16 cellular contexts compared by ENCODE assay signal in the genomic region with DNA sequence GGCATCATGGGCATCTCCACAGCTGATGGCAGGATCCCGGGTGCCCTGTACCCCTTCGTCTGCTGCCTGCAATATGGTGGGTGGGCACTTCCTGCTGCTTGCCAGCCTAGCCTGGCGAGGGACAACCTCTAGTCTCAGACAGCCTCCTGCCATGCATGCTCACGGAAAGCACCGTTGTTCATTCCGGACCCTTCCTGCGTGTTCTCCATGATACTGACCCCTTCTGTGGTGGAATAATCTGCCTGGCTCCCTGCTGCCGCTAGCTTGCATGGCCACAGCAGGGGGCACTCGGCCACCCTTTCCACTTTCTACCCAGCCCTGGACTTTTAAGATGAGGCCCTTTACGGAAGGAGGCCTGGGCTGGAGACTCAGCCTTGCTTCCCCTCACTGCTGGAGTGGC. TPM values are rescaled to one million over a fixed set of nuclear protein-coding genes. Genes with fewer than 3 reads are reported as not detected.
DNase-seq lines count a peak whose midpoint lies in the region; ATAC-seq, FAIRE-seq and TF ChIP-seq lines count a peak whose summit lies in the region.
"Had no signal": no experiment of that assay in that cellular context is flagged by ENCODE, and none has a peak within 500 bp of the region (broad histone marks: within the 10 kb centered on the region; RNA-seq: fewer than 3 reads in every experiment).

No MANE protein-coding gene starts in this region.

- no peak overlapping the region for H2AFZ ChIP-seq in HepG2 (ENCODE audit: low read length)
- no peak overlapping the region for H2AFZ ChIP-seq in osteoblast (ENCODE audit: low read length)
- no peak overlapping the region for H2AFZ ChIP-seq in H9 (ENCODE audit: low read length)
- no peak overlapping the region for H2AFZ ChIP-seq in Karpas-422 (ENCODE audit: low read length)

- no peak overlapping the region for H3T11ph ChIP-seq in H9 (ENCODE audit: low read length)

- H2BK20ac ChIP-seq in H9 (ENCODE audit: low read depth, low read length, poor library complexity, severe bottlenecking) = no peak overlapping the region

- no peaks in the 10 kb centered on the region for H4K20me1 ChIP-seq in HepG2 (ENCODE audit: insufficient read depth, low read length)
- H4K20me1 ChIP-seq in osteoblast (ENCODE audit: insufficient read depth, low read length) = no peaks in the 10 kb centered on the region
- no peaks in the 10 kb centered on the region for H4K20me1 ChIP-seq in H9 (ENCODE audit: control insufficient read depth, insufficient read depth, insufficient read length)
- H4K20me1 ChIP-seq in Karpas-422 (ENCODE audit: insufficient read depth, low read depth, low read length) = no peaks in the 10 kb centered on the region
- H4K20me1 ChIP-seq: BLaER1 treated with 17β-estradiol and CSF1 and Interleukin-3, amounts not matched to agents 10 nM and 100 nM had no signal

- TF ChIP-seq RAD21 in HepG2 (CRISPR knock-in tag; IDR thresholded peaks at IDR 0.05) = no peak

- TF ChIP-seq CTCF in HepG2 (CRISPR knock-in tag; IDR thresholded peaks at IDR 0.05) = no peak
- TF ChIP-seq CTCF in right lobe of liver (IDR thresholded peaks at IDR 0.05) = no peak
- TF ChIP-seq CTCF in endodermal cell (conservative IDR thresholded peaks at IDR 0.05) = no peak
- TF ChIP-seq CTCF in osteoblast (IDR thresholded peaks at IDR 0.05; ENCODE audit: extremely low read depth, low read depth, low read length) = no peak
- no peak for TF ChIP-seq CTCF in H9 (conservative IDR thresholded peaks at IDR 0.05)

- no peak overlapping the region for H2BK120ac ChIP-seq in H9 (ENCODE audit: low read depth, low read length, poor library complexity, severe bottlenecking)

- H3K27ac Mint-ChIP-seq in endodermal cell (no peak overlapping the region), H9 (no peak overlapping the region)

- no peak overlapping the region for H3K23ac ChIP-seq in H9 (ENCODE audit: insufficient read length, low read depth, low read length)

- H3K9me3 ChIP-seq in HepG2 (ENCODE audit: low read length) (no peaks in the 10 kb centered on the region), right lobe of liver (no peaks in the 10 kb centered on the region), endodermal cell (ENCODE audit: control insufficient read depth, low read length) (no peaks in the 10 kb centered on the region), osteoblast (ENCODE audit: low read depth, low read length) (no peaks in the 10 kb centered on the region), H9 (ENCODE audit: control insufficient read depth, low read depth, low read length) (no peaks in the 10 kb centered on the region), Karpas-422 (ENCODE audit: low read length) (no peaks in the 10 kb centered on the region)
- H3K9me3 ChIP-seq: BLaER1 treated with 17β-estradiol and CSF1 and Interleukin-3, amounts not matched to agents 10 nM and 100 nM had no signal

- H2AK5ac ChIP-seq in H9 (ENCODE audit: insufficient read length, low read length) = no peak overlapping the region

- H3K4me2 ChIP-seq in HepG2 (ENCODE audit: low read depth, low read length) = no peak overlapping the region
- H3K4me2 ChIP-seq in osteoblast (ENCODE audit: insufficient read depth, low read length) = no peak overlapping the region
- no peak overlapping the region for H3K4me2 ChIP-seq in H9 (ENCODE audit: insufficient read depth, insufficient read length, low read length)
- H3K4me2 ChIP-seq in Karpas-422 (ENCODE audit: low read depth, low read length, poor library complexity, severe bottlenecking) = no peak overlapping the region

- H3K9me3 Mint-ChIP-seq in endodermal cell (no peaks in the 10 kb centered on the region), H9 (no peaks in the 10 kb centered on the region)
- H3K9me3 Mint-ChIP-seq: CD4-positive, CD25-positive, alpha-beta regulatory T cell had no signal

- H2BK5ac ChIP-seq in H9 (ENCODE audit: insufficient read length, low read length) = no peak overlapping the region

- H3K36me3 ChIP-seq in HepG2 (replicated peaks in 1 of 2; ENCODE audit: control insufficient read depth in 1 of 2, insufficient read depth in 2 of 2, low read length in 2 of 2) = no peaks in the 10 kb centered on the region
- H3K36me3 ChIP-seq in right lobe of liver = no peaks in the 10 kb centered on the region
- no peaks in the 10 kb centered on the region for H3K36me3 ChIP-seq in endodermal cell (ENCODE audit: control insufficient read depth, insufficient read depth, low read length)
- H3K36me3 ChIP-seq in osteoblast (ENCODE audit: insufficient read depth, low read length) = no peaks in the 10 kb centered on the region
- H3K36me3 ChIP-seq in Karpas-422 (ENCODE audit: insufficient read depth, low read length) = no peaks in the 10 kb centered on the region
- H3K36me3 ChIP-seq: BLaER1 treated with 17β-estradiol and CSF1 and Interleukin-3, amounts not matched to agents 10 nM and 100 nM had no signal

- no peak for TF ChIP-seq EP300 in HepG2 (IDR thresholded peaks at IDR 0.05; ENCODE audit: low read depth in 2 of 2, low read length in 2 of 2)
- no peak for TF ChIP-seq EP300 in HepG2 (CRISPR knock-in tag; IDR thresholded peaks at IDR 0.05; ENCODE audit: borderline replicate concordance)

- H3K4me3 Mint-ChIP-seq in endodermal cell (no peak overlapping the region), H9 (no peak overlapping the region)
- H3K4me3 Mint-ChIP-seq: CD4-positive, CD25-positive, alpha-beta regulatory T cell had no signal

- H4K91ac ChIP-seq in H9 (ENCODE audit: insufficient read length, low read depth, low read length) = no peak overlapping the region

- H2BK15ac ChIP-seq in H9 (ENCODE audit: low read depth, low read length) = no peak overlapping the region

- H3K14ac ChIP-seq in H9 (ENCODE audit: insufficient read depth, low read length) = no peak overlapping the region

- no peaks in the 10 kb centered on the region for H3K4me1 ChIP-seq in HepG2 (ENCODE audit: insufficient read depth, low read length)
- no peaks in the 10 kb centered on the region for H3K4me1 ChIP-seq in right lobe of liver
- H3K4me1 ChIP-seq in endodermal cell (ENCODE audit: control insufficient read depth, insufficient read depth, low read length) = peaks cover 3% of the 10 kb centered on the region
- H3K4me1 ChIP-seq in osteoblast (ENCODE audit: insufficient read depth, low read length) = peaks cover 22% of the 10 kb centered on the region
- H3K4me1 ChIP-seq in H9 (ENCODE audit: insufficient read depth, low read length) = no peaks in the 10 kb centered on the region
- H3K4me1 ChIP-seq in Karpas-422 (ENCODE audit: low read length) = no peaks in the 10 kb centered on the region

- H4K8ac ChIP-seq in H9 (replicated peaks; ENCODE audit: insufficient read length, low read depth, low read length) = no peak overlapping the region

- H3K79me1 ChIP-seq in H9 (ENCODE audit: insufficient read depth, low read depth, low read length, poor library complexity, severe bottlenecking) = no peaks in the 10 kb centered on the region

- H3K23me2 ChIP-seq in H9 (ENCODE audit: insufficient read length, low read depth, low read length, poor library complexity, severe bottlenecking) = no peaks in the 10 kb centered on the region

- no peak overlapping the region for H3K9ac ChIP-seq in HepG2 (ENCODE audit: insufficient read depth, low read depth, low read length)
- no peak overlapping the region for H3K9ac ChIP-seq in endodermal cell (ENCODE audit: extremely low read depth, low read length, poor library complexity, severe bottlenecking)
- H3K9ac ChIP-seq in H9 (ENCODE audit: extremely low read depth, insufficient read length, low read length) = no peak overlapping the region
- H3K9ac ChIP-seq in Karpas-422 (ENCODE audit: low read length) = no peak overlapping the region
- H3K9ac ChIP-seq: BLaER1 treated with 17β-estradiol and CSF1 and Interleukin-3, amounts not matched to agents 10 nM and 100 nM had no signal

- CTCF ChIA-PET in HepG2 (lab: Yijun Ruan, JAX; ENCODE audit: low intra/inter-chr PET ratio, low total read pairs) = no interaction called here

- no peak overlapping the region for H3K4ac ChIP-seq in H9 (ENCODE audit: low read depth, low read length)

- no peak overlapping the region for H4K5ac ChIP-seq in H9 (ENCODE audit: insufficient read length, low read depth, low read length)

- TF ChIP-seq POLR2A in HepG2 (IDR thresholded peaks at IDR 0.05; ENCODE audit: insufficient read depth in 1 of 2, low read depth in 2 of 2, low read length in 2 of 2) = no peak
- no peak for TF ChIP-seq POLR2A in right lobe of liver (IDR thresholded peaks at IDR 0.05)

- intact Hi-C loops in HepG2 (cut with micrococcal nuclease; ENCODE audit: unreplicated experiment) (no loop called here), right lobe of liver (cut with DNase I) (no loop called here)

- FAIRE-seq in HepG2 (lab: Jason Lieb, UNC) (no peak), urothelium cell line (lab: Jason Lieb, UNC) (peak; percentile 30)

- no peaks in the 10 kb centered on the region for H3K9me2 ChIP-seq in Karpas-422 (replicated peaks; ENCODE audit: insufficient read depth, low read length)

- H3K79me2 ChIP-seq in HepG2 (ENCODE audit: insufficient read depth, low read length) = no peaks in the 10 kb centered on the region
- no peaks in the 10 kb centered on the region for H3K79me2 ChIP-seq in osteoblast (ENCODE audit: insufficient read depth, low read length)
- H3K79me2 ChIP-seq in H9 (ENCODE audit: insufficient read depth, low read length) = no peaks in the 10 kb centered on the region
- H3K79me2 ChIP-seq in Karpas-422 (ENCODE audit: low read length) = no peaks in the 10 kb centered on the region

- peaks cover 39% of the 10 kb centered on the region for H3K4me1 Mint-ChIP-seq in endodermal cell
- peaks cover 16 to 22% of the 10 kb centered on the region in 2 experiments for H3K4me1 Mint-ChIP-seq in H9

- H3K36me3 Mint-ChIP-seq in endodermal cell (ENCODE audit: low read depth) (no peaks in the 10 kb centered on the region), H9 (ENCODE audit: insufficient read depth in 1 of 3, low read depth in 3 of 3) (no peaks in the 10 kb centered on the region)
- H3K36me3 Mint-ChIP-seq: CD4-positive, CD25-positive, alpha-beta regulatory T cell had no signal

- 56% methylated on average over 9 of the region's 10 CpGs for WGBS in HepG2 (ENCODE audit: low lambda C conversion rate)
- 55% methylated on average over 3 of the region's 10 CpGs for WGBS in right lobe of liver (ENCODE audit: insufficient coverage, low coverage, low lambda C conversion rate, missing lambda C conversion rate)
- 89 to 93% methylated on average over 3 to 10 of the region's 10 CpGs for WGBS in endodermal cell (ENCODE audit: insufficient coverage in 1 of 2, insufficient read length in 1 of 2), 2 experiments
- no CpG with 5 or more reads among the region's 10 CpGs for WGBS in H9 (ENCODE audit: extremely low coverage, insufficient read length, low lambda C conversion rate)

- H3K27me3 Mint-ChIP-seq in endodermal cell (ENCODE audit: insufficient read depth) (peaks cover 2% of the 10 kb centered on the region), H9 (ENCODE audit: low read depth) (peaks cover 2% of the 10 kb centered on the region)
- H3K27me3 Mint-ChIP-seq: CD4-positive, CD25-positive, alpha-beta regulatory T cell had no signal

- in situ Hi-C loops in HepG2 (cut with HindIII; ENCODE audit: extremely low pct_ligation_motif_present, low pct_unique_long_range_greater_than_20kb) = no loop called here

- no TSS peak for BruUV-seq in HepG2 (replicated peaks; lab: Mats Ljungman, UMichigan)

- ATAC-seq in HepG2 (no peak), right lobe of liver (no peak)

- H3K18ac ChIP-seq in H9 (ENCODE audit: insufficient read length, low read depth, low read length) = no peak overlapping the region

- DNase-seq in HepG2 (ENCODE audit: low spot score) (no peak), right lobe of liver (no peak), endodermal cell (peak; percentile 31), osteoblast (ENCODE audit: insufficient read length, low spot score, missing footprints) (peak; percentile 59), urothelium cell line (ENCODE audit: low spot score) (no peak), H9 (no peak), RPMI8226 (no peak), Karpas-422 (no peak)
- DNase-seq: ACHN; CD4-positive, CD25-positive, alpha-beta regulatory T cell; DMS53; GF-D8 had no signal

- H3K27ac ChIP-seq in HepG2 (ENCODE audit: extremely low read length, insufficient read depth, low read length) (no peak overlapping the region), right lobe of liver (no peak overlapping the region), endodermal cell (ENCODE audit: low read depth, low read length) (no peak overlapping the region), osteoblast (ENCODE audit: low read depth, low read length) (no peak overlapping the region), H9 (ENCODE audit: insufficient read length, low read depth, low read length) (no peak overlapping the region), Karpas-422 (ENCODE audit: low read length) (no peak overlapping the region)
- H3K27ac ChIP-seq: BLaER1 treated with 17β-estradiol and CSF1 and Interleukin-3, amounts not matched to agents 10 nM and 100 nM; HL-60 had no signal

- H3K4me3 ChIP-seq in HepG2 (replicated peaks in 1 of 3; ENCODE audit: insufficient read depth in 1 of 3, low read depth in 2 of 3, low read length in 3 of 3) (no peak overlapping the region), right lobe of liver (no peak overlapping the region), endodermal cell (ENCODE audit: low read length) (no peak overlapping the region), osteoblast (ENCODE audit: insufficient read depth, low read length) (no peak overlapping the region), Karpas-422 (ENCODE audit: low read length) (no peak overlapping the region)
- H3K4me3 ChIP-seq: BLaER1 treated with 17β-estradiol and CSF1 and Interleukin-3, amounts not matched to agents 10 nM and 100 nM had no signal

- POLR2A ChIA-PET in HepG2 (lab: Yijun Ruan, JAX) = no interaction called here

- H3K27me3 ChIP-seq in HepG2 (ENCODE audit: control insufficient read depth in 1 of 2, insufficient read depth in 2 of 2, low read length in 2 of 2) (peaks cover 4 to 68% of the 10 kb centered on the region in 2 experiments; a peak in 3 of 5 replicates), right lobe of liver (no peaks in the 10 kb centered on the region), endodermal cell (ENCODE audit: control insufficient read depth, insufficient read depth, low read length, poor library complexity, severe bottlenecking) (no peaks in the 10 kb centered on the region), osteoblast (ENCODE audit: insufficient read depth, low read length) (peaks cover 2% of the 10 kb centered on the region), H9 (ENCODE audit: insufficient read depth, low read length) (no peaks in the 10 kb centered on the region), Karpas-422 (ENCODE audit: low read length) (no peaks in the 10 kb centered on the region)
- H3K27me3 ChIP-seq: BLaER1 treated with 17β-estradiol and CSF1 and Interleukin-3, amounts not matched to agents 10 nM and 100 nM had no signal

- no peak overlapping the region for H3K56ac ChIP-seq in H9 (ENCODE audit: insufficient read length, low read depth, low read length)

- no peak overlapping the region for H2BK12ac ChIP-seq in H9 (ENCODE audit: insufficient read length, low read depth, low read length)

RNA-seq across cellular contexts. Expression of a gene that starts 12.0 kb away (rescaled TPM):
- total RNA-seq in HepG2 (2016; rRNA removed; fragmentation: Illumina TruSeq; extraction: Trizol) = not detected in 2 replicates
- total RNA-seq in HepG2 (2016; cell fraction: cytosol; rRNA removed; fragmentation: Illumina TruSeq; extraction: Trizol; ENCODE audit: low read depth) = not detected in 2 replicates
- total RNA-seq in HepG2 (2016; cell fraction: insoluble cytoplasmic fraction; rRNA removed; fragmentation: Illumina TruSeq; extraction: Trizol) = not detected in 2 replicates
- total RNA-seq in HepG2 (2016; cell fraction: membrane; rRNA removed; fragmentation: Illumina TruSeq; extraction: Trizol) = not detected in 2 replicates
- total RNA-seq in HepG2 (2016; cell fraction: nucleus; rRNA removed; fragmentation: Illumina TruSeq; extraction: Trizol) = not detected in 2 replicates
- polyA plus RNA-seq in HepG2 (2011; rRNA removed) = not detected in 2 replicates
- polyA plus RNA-seq in HepG2 (2011; cell fraction: cytosol; rRNA removed) = not detected in 2 replicates
- not detected in 2 replicates for polyA plus RNA-seq in HepG2 (2011; cell fraction: nucleus; rRNA removed)
- not detected in 2 replicates for polyA plus RNA-seq in HepG2 (2012)
- not detected in 2 replicates for polyA plus RNA-seq in HepG2 (2016; cell fraction: cytosol; fragmentation: Illumina TruSeq; extraction: Trizol; ENCODE audit: low read depth)
- polyA plus RNA-seq in HepG2 (2016; cell fraction: insoluble cytoplasmic fraction; fragmentation: Illumina TruSeq; extraction: Trizol; ENCODE audit: low read depth) = not detected in 2 replicates
- polyA plus RNA-seq in HepG2 (2016; cell fraction: membrane; fragmentation: Illumina TruSeq; extraction: Trizol; ENCODE audit: low read depth) = not detected in 2 replicates
- not detected in 2 replicates for polyA plus RNA-seq in HepG2 (2016; cell fraction: nucleus; fragmentation: Illumina TruSeq; extraction: Trizol; ENCODE audit: insufficient read depth, low read depth)
- 0.02 TPM in 1 of 2 replicates, not detected in the other for polyA minus RNA-seq in HepG2 (2011; rRNA and poly(A)+ RNA removed; ENCODE audit: low replicate concordance)
- not detected in 2 replicates for polyA minus RNA-seq in HepG2 (2011; cell fraction: cytosol; rRNA and poly(A)+ RNA removed)
- not detected in 2 replicates for polyA minus RNA-seq in HepG2 (2011; cell fraction: nucleus; rRNA and poly(A)+ RNA removed)
- total RNA-seq in right lobe of liver = not detected
- total RNA-seq in endodermal cell = under 1 TPM in 1 of 2 donors, not detected in 1; 0.09 TPM
- polyA plus RNA-seq in endodermal cell (2013, experiment 1 of 2) = 0.04 TPM
- 0.08 TPM for polyA plus RNA-seq in endodermal cell (2013, experiment 2 of 2)
- not detected in 2 replicates for total RNA-seq in osteoblast
- not detected in 2 replicates for total RNA-seq in H9 (2021)
- total RNA-seq in Karpas-422 (2014; rRNA removed; shearing (Covaris generic); ENCODE audit: low replicate concordance) = not detected in 2 replicates
- total RNA-seq: A172; CD4-positive, CD25-positive, alpha-beta regulatory T cell; H4 had no signal
- polyA plus RNA-seq: CD4-positive, CD25-positive, alpha-beta regulatory T cell had no signal

RNA-seq across cellular contexts. Expression of a gene that starts 52.8 kb away (rescaled TPM):
- total RNA-seq in HepG2 (2016; rRNA removed; fragmentation: Illumina TruSeq; extraction: Trizol) (0.46 TPM in 2 replicates), right lobe of liver (1 to 10 TPM; 2.7 to 7.3 (median 5.3) TPM), endodermal cell (10 to 100 TPM in 1 of 2 donors, 1 to 10 TPM in 1; 8.0 to 10.9 TPM), osteoblast (124 and 136 TPM in 2 replicates), H9 (2021) (0.66 and 0.77 TPM in 2 replicates)
- 0.10 and 0.35 TPM in 2 replicates for total RNA-seq in HepG2 (2016; cell fraction: cytosol; rRNA removed; fragmentation: Illumina TruSeq; extraction: Trizol; ENCODE audit: low read depth)
- total RNA-seq in HepG2 (2016; cell fraction: insoluble cytoplasmic fraction; rRNA removed; fragmentation: Illumina TruSeq; extraction: Trizol) = 0.33 and 0.67 TPM in 2 replicates
- total RNA-seq in HepG2 (2016; cell fraction: membrane; rRNA removed; fragmentation: Illumina TruSeq; extraction: Trizol) = 0.24 and 0.28 TPM in 2 replicates
- 0.88 and 1.6 TPM in 2 replicates for total RNA-seq in HepG2 (2016; cell fraction: nucleus; rRNA removed; fragmentation: Illumina TruSeq; extraction: Trizol)
- 0.49 and 0.59 TPM in 2 replicates for polyA plus RNA-seq in HepG2 (2011; rRNA removed)
- 0.15 and 0.36 TPM in 2 replicates for polyA plus RNA-seq in HepG2 (2011; cell fraction: cytosol; rRNA removed)
- 1.4 and 1.7 TPM in 2 replicates for polyA plus RNA-seq in HepG2 (2011; cell fraction: nucleus; rRNA removed)
- 0.09 and 0.51 TPM in 2 replicates for polyA plus RNA-seq in HepG2 (2012)
- polyA plus RNA-seq in HepG2 (2016; cell fraction: cytosol; fragmentation: Illumina TruSeq; extraction: Trizol; ENCODE audit: low read depth) = 0.10 TPM in 1 of 2 replicates, not detected in the other
- 0.11 and 0.16 TPM in 2 replicates for polyA plus RNA-seq in HepG2 (2016; cell fraction: insoluble cytoplasmic fraction; fragmentation: Illumina TruSeq; extraction: Trizol; ENCODE audit: low read depth)
- polyA plus RNA-seq in HepG2 (2016; cell fraction: membrane; fragmentation: Illumina TruSeq; extraction: Trizol; ENCODE audit: low read depth) = 0.27 and 0.33 TPM in 2 replicates
- 0.62 and 1.5 TPM in 2 replicates for polyA plus RNA-seq in HepG2 (2016; cell fraction: nucleus; fragmentation: Illumina TruSeq; extraction: Trizol; ENCODE audit: insufficient read depth, low read depth)
- 0.34 and 15.9 TPM in 2 replicates for polyA minus RNA-seq in HepG2 (2011; rRNA and poly(A)+ RNA removed; ENCODE audit: low replicate concordance)
- polyA minus RNA-seq in HepG2 (2011; cell fraction: cytosol; rRNA and poly(A)+ RNA removed) = 0.59 TPM in 1 of 2 replicates, not detected in the other
- polyA minus RNA-seq in HepG2 (2011; cell fraction: nucleus; rRNA and poly(A)+ RNA removed) = 3.1 and 4.0 TPM in 2 replicates
- polyA plus RNA-seq in endodermal cell (2013, experiment 1 of 2) = 3.6 TPM
- 3.8 TPM for polyA plus RNA-seq in endodermal cell (2013, experiment 2 of 2)
- total RNA-seq in Karpas-422 (2014; rRNA removed; shearing (Covaris generic); ENCODE audit: low replicate concordance) = not detected in 2 replicates

Comparison
In these comparisons a context has a peak if more than half of its experiments do, and no peak if none do; other contexts are left out.
1. DNase-seq: peak in endodermal cell (single experiment) and osteoblast (single experiment); none in HepG2 (single experiment), right lobe of liver (0 of 3), urothelium cell line (single experiment), H9 (single experiment), RPMI8226 (single experiment) and Karpas-422 (single experiment).
2. RNA of a gene that starts 52.8 kb away (total RNA-seq): 124 to 136 TPM in osteoblast; 8.0 to 10.9 TPM in endodermal cell, 2.7 to 7.3 TPM in right lobe of liver, 0.66 to 0.77 TPM in H9, 0.10 to 1.6 TPM in HepG2 and not detected in Karpas-422; every median in the first group is over 10 times any median in the second.